8 cellular contexts compared by ENCODE assay signal in genomic region chr16:71724320-71724751, GRCh38. TPM values are rescaled to one million over a fixed set of nuclear protein-coding genes. Genes with fewer than 3 reads are reported as not detected.
DNase-seq lines count a peak whose midpoint lies in the region; ATAC-seq and TF ChIP-seq lines count a peak whose summit lies in the region.

PHLPP2 (minus strand) TSS chr16:71724701; CDS start chr16:71714795, 9,906 bp downstream.

- no peak for TF ChIP-seq CTCF in SK-N-SH (IDR thresholded peaks at IDR 0.05)
- TF ChIP-seq CTCF in kidney epithelial cell (IDR thresholded peaks at IDR 0.05; ENCODE audit: insufficient read depth, low read length, poor library complexity, severe bottlenecking) = no peak

- DNase-seq in SK-N-SH (no peak), adipocyte (ENCODE audit: low read depth) (no peak), kidney epithelial cell (ENCODE audit: low read depth) (no peak), D341Med (ENCODE audit: low spot score) (no peak), cerebellar cortex (ENCODE audit: low spot score) (no peak), anterior cingulate cortex (lab: John Stamatoyannopoulos, UW) (no peak)

- H3K36me3 ChIP-seq in SK-N-SH (replicated peaks in 1 of 2; ENCODE audit: control insufficient read depth in 1 of 2, insufficient read depth in 2 of 2, low read length in 1 of 2) (peaks cover 3 to 19% of the 10 kb centered on the region in 2 experiments), adipocyte (ENCODE audit: control insufficient read depth, insufficient read depth, low read length, severe bottlenecking) (peaks cover 8% of the 10 kb centered on the region), kidney epithelial cell (ENCODE audit: control insufficient read depth, insufficient read depth, low read length) (no peaks in the 10 kb centered on the region), stomach smooth muscle (ENCODE audit: control insufficient read depth in 2 of 2, insufficient read depth in 2 of 2, low read length in 2 of 2) (no peaks in the 10 kb centered on the region)

- peaks cover 23% of the 10 kb centered on the region for H3F3A ChIP-seq in SK-N-SH (replicated peaks; ENCODE audit: insufficient read depth)

- no peak for TF ChIP-seq RAD21 in SK-N-SH (IDR thresholded peaks at IDR 0.05; ENCODE audit: low read length)

- CTCF ChIA-PET in SK-N-SH (lab: Yijun Ruan, JAX) = interaction anchor here (0.7 to 2.0 kb wide), 2 partner anchors 113 to 147 kb away, joined by 3 to 8 read pairs; no protein-coding TSS in a partner anchor

- no peak for ATAC-seq in SK-N-SH treated with all-trans-retinoic acid at 6 μM for 48 hours

- POLR2A ChIA-PET in SK-N-SH (lab: Yijun Ruan, JAX) = no interaction called here

- H3K4me3 ChIP-seq in SK-N-SH (ENCODE audit: low read depth in 2 of 2, low read length in 1 of 2) (peak within 1 kb of the TSS; percentile 61 to 94), adipocyte (ENCODE audit: low read length) (peak within 1 kb of the TSS; percentile 86), kidney epithelial cell (ENCODE audit: low read depth, low read length) (peak within 1 kb of the TSS; percentile 52), stomach smooth muscle (ENCODE audit: low read length in 2 of 2) (peak within 1 kb of the TSS; percentile 68 to 87)

- WGBS in SK-N-SH (ENCODE audit: low lambda C conversion rate) = 60% methylated on average over 10 of the region's 10 CpGs

- H3K27ac ChIP-seq in SK-N-SH (ENCODE audit: low read depth in 2 of 2, low read length in 1 of 2) (peak within 1 kb of the TSS; percentile 57 to 73; a peak in 3 of 4 replicates), stomach smooth muscle (ENCODE audit: low read length) (peak within 1 kb of the TSS; percentile 79)

- peak within 1 kb of the TSS; percentile 60; the same call in 1 of the 2 replicates for H2AFZ ChIP-seq in SK-N-SH (ENCODE audit: low read depth)

- peak within 1 kb of the TSS; percentile 83 for H3K9ac ChIP-seq in SK-N-SH
- peak within 1 kb of the TSS; percentile 84 for H3K9ac ChIP-seq in adipocyte (ENCODE audit: low read length)
- H3K9ac ChIP-seq in stomach smooth muscle (ENCODE audit: low read length in 2 of 2) = peak within 1 kb of the TSS; percentile 69 to 75

- H3K9me3 ChIP-seq in SK-N-SH = no peaks in the 10 kb centered on the region
- H3K9me3 ChIP-seq in adipocyte (ENCODE audit: control insufficient read depth, low read length) = no peaks in the 10 kb centered on the region
- H3K9me3 ChIP-seq in stomach smooth muscle (ENCODE audit: control insufficient read depth in 2 of 2, low read length in 2 of 2) = no peaks in the 10 kb centered on the region

- H3K4me1 ChIP-seq in SK-N-SH (ENCODE audit: control insufficient read depth in 1 of 2, insufficient read depth in 2 of 2, low read depth in 1 of 2, low read length in 1 of 2) = peaks cover 6 to 10% of the 10 kb centered on the region in 2 experiments; a peak in 2 of 4 replicates
- peaks cover 33% of the 10 kb centered on the region for H3K4me1 ChIP-seq in adipocyte (ENCODE audit: control insufficient read depth, insufficient read depth, low read length)
- H3K4me1 ChIP-seq in stomach smooth muscle (ENCODE audit: control insufficient read depth, insufficient read depth, low read length) = peaks cover 11% of the 10 kb centered on the region

- TF ChIP-seq EP300 in SK-N-SH (IDR thresholded peaks at IDR 0.05; ENCODE audit: borderline replicate concordance in 1 of 2, low read depth in 1 of 2, low read length in 1 of 2) = no peak

- no peaks in the 10 kb centered on the region for H3K9me2 ChIP-seq in SK-N-SH

- H3K4me2 ChIP-seq in SK-N-SH = peak within 1 kb of the TSS; percentile 70; the same call in 1 of the 2 replicates

- H3K27me3 ChIP-seq in SK-N-SH (ENCODE audit: insufficient read depth) (no peaks in the 10 kb centered on the region), adipocyte (replicated peaks; ENCODE audit: control insufficient read depth, insufficient read depth, low read length) (no peaks in the 10 kb centered on the region), kidney epithelial cell (ENCODE audit: control insufficient read depth, insufficient read depth, low read length) (peaks cover 2% of the 10 kb centered on the region), stomach smooth muscle (ENCODE audit: control insufficient read depth in 1 of 2, insufficient read depth in 2 of 2, low read length in 2 of 2) (no peaks in the 10 kb centered on the region)

- peaks cover 37% of the 10 kb centered on the region for H3K79me2 ChIP-seq in SK-N-SH (ENCODE audit: insufficient read depth)

- H4K20me1 ChIP-seq in SK-N-SH (ENCODE audit: insufficient read depth) = peaks cover 10% of the 10 kb centered on the region

TF ChIP-seq in SK-N-SH, 30 proteins besides CTCF, POLR2A, EP300 and RAD21 (continues in another document):
- no peak for TF ChIP-seq MXI1 (IDR thresholded peaks at IDR 0.05; ENCODE audit: low read depth, low read length)
- no peak for TF ChIP-seq FOXJ3 (CRISPR knock-in tag; IDR thresholded peaks at IDR 0.05)
- TF ChIP-seq MEF2A (IDR thresholded peaks at IDR 0.05; ENCODE audit: borderline replicate concordance, low read depth) = no peak
- no peak for TF ChIP-seq USF1 (IDR thresholded peaks at IDR 0.05; ENCODE audit: borderline replicate concordance, low read depth)
- TF ChIP-seq USF2 (IDR thresholded peaks at IDR 0.05; ENCODE audit: borderline replicate concordance, low read depth, low read length) = no peak
- TF ChIP-seq JUND (IDR thresholded peaks at IDR 0.05) = no peak

TF ChIP-seq in SK-N-SH treated with all-trans-retinoic acid at 6 μM for 48 hours, 23 proteins besides CTCF, POLR2A, EP300 and RAD21 (continues in another document):
- TF ChIP-seq ZNF565 (CRISPR knock-in tag; conservative IDR thresholded peaks at IDR 0.05; ENCODE audit: low read depth) (no peak), PPARA (CRISPR knock-in tag; IDR thresholded peaks at IDR 0.05; ENCODE audit: borderline replicate concordance) (no peak), ZNF70 (CRISPR knock-in tag; IDR thresholded peaks at IDR 0.05) (no peak), CSDC2 (CRISPR knock-in tag; IDR thresholded peaks at IDR 0.05) (no peak), POU6F1 (CRISPR knock-in tag; IDR thresholded peaks at IDR 0.05; ENCODE audit: borderline replicate concordance, low read depth) (no peak), ZFP30 (CRISPR knock-in tag; IDR thresholded peaks at IDR 0.05) (no peak), ISL1 (CRISPR knock-in tag; IDR thresholded peaks at IDR 0.05) (no peak), CSRNP3 (CRISPR knock-in tag; IDR thresholded peaks at IDR 0.05) (no peak), ZNF8 (CRISPR knock-in tag; IDR thresholded peaks at IDR 0.05) (no peak), GLIS3 (CRISPR knock-in tag; IDR thresholded peaks at IDR 0.05) (no peak), RARB (CRISPR knock-in tag; IDR thresholded peaks at IDR 0.05) (no peak), ARNTL (CRISPR knock-in tag; IDR thresholded peaks at IDR 0.05; ENCODE audit: borderline replicate concordance, low read depth) (no peak), TOX (CRISPR knock-in tag; IDR thresholded peaks at IDR 0.05; ENCODE audit: borderline replicate concordance) (no peak), ESRRG (CRISPR knock-in tag; IDR thresholded peaks at IDR 0.05) (no peak), BACH2 (CRISPR knock-in tag; IDR thresholded peaks at IDR 0.05; ENCODE audit: borderline replicate concordance) (no peak), TCF4 (CRISPR knock-in tag; IDR thresholded peaks at IDR 0.05; ENCODE audit: borderline replicate concordance) (no peak)

RNA-seq across cellular contexts. Expression of gene PHLPP2, which starts in this region (rescaled TPM):
- 5.5 and 7.2 TPM in 2 replicates for polyA plus RNA-seq in SK-N-SH (2012; rRNA removed)
- 5.1 and 5.6 TPM in 2 replicates for polyA plus RNA-seq in SK-N-SH (2012; cell fraction: cytosol; rRNA removed)
- 10.5 and 15.7 TPM in 2 replicates for polyA plus RNA-seq in SK-N-SH (2012; cell fraction: nucleus; rRNA removed)
- total RNA-seq in kidney epithelial cell = 7.1 and 7.3 TPM in 2 replicates
